In genomic region chrX:49271341-49271740, GRCh38 we compare ENCODE assay signal across 8 cellular contexts. TPM values are rescaled to one million over a fixed set of nuclear protein-coding genes. Genes with fewer than 3 reads are reported as not detected.
DNase-seq lines count a peak whose midpoint lies in the region; ATAC-seq, FAIRE-seq and TF ChIP-seq lines count a peak whose summit lies in the region.
"Had no signal": no experiment of that assay in that cellular context is flagged by ENCODE, and none has a peak within 500 bp of the region (broad histone marks: within the 10 kb centered on the region; RNA-seq: fewer than 3 reads in every experiment).

No MANE protein-coding gene starts in this region.

- no peak for TF ChIP-seq CTCF in CD4-positive, alpha-beta T cell (IDR thresholded peaks at IDR 0.05)
- TF ChIP-seq CTCF in OCI-LY1 (IDR thresholded peaks at IDR 0.05; ENCODE audit: low read length), result no peak

- TF ChIP-seq POLR2A in GM12892 (IDR thresholded peaks at IDR 0.05; ENCODE audit: low read depth, low read length), result no peak

- H3K36me3 ChIP-seq in OCI-LY1 (ENCODE audit: insufficient read depth, low read length), result no peaks in the 10 kb centered on the region; the same call in 1 of the 2 replicates
- peaks cover 20% of the 10 kb centered on the region; the same call in 1 of the 2 replicates for H3K36me3 ChIP-seq in iPS-20b (ENCODE audit: insufficient read depth, low read depth, low read length)
- H3K36me3 ChIP-seq: adrenal gland had no signal

- peak overlapping the region; percentile 87 for H3K27ac Mint-ChIP-seq in CD4-positive, alpha-beta T cell

- H3K4me3 ChIP-seq in OCI-LY1 (ENCODE audit: low read depth, low read length, poor library complexity, severe bottlenecking) (peak overlapping the region; percentile 70), iPS-20b (ENCODE audit: low read length) (peak overlapping the region; percentile 59)

- H3K79me2 ChIP-seq in OCI-LY1 (ENCODE audit: insufficient read depth, low read length), result peaks cover 12% of the 10 kb centered on the region

- H3K4me1 Mint-ChIP-seq in CD4-positive, alpha-beta T cell (ENCODE audit: low read depth), result peaks cover 62% of the 10 kb centered on the region

- ATAC-seq in CD4-positive, alpha-beta T cell (ENCODE audit: poor library complexity), result no peak

- H3K4me2 ChIP-seq in OCI-LY1 (ENCODE audit: low read length), result peak overlapping the region; percentile 78

- no peaks in the 10 kb centered on the region for H3F3A ChIP-seq in OCI-LY1 (ENCODE audit: insufficient read depth, low read length)

- intact Hi-C loops in CD4-positive, alpha-beta T cell (cut with DNase I, micrococcal nuclease), result loop anchor here (5.0 kb wide), 1 partner anchor 36 kb away; no protein-coding TSS in a partner anchor

- no peaks in the 10 kb centered on the region for H3K27me3 Mint-ChIP-seq in CD4-positive, alpha-beta T cell

- H3K9me2 ChIP-seq in OCI-LY1 (ENCODE audit: low read depth, low read length), result no peaks in the 10 kb centered on the region

- POLR2A ChIA-PET in CD4-positive, alpha-beta T cell (lab: Charles Lee), result interaction anchor here (1.2 to 4.9 kb wide), 3 partner anchors 14 to 1250 kb away, joined by 3 to 41 read pairs (median 37); no protein-coding TSS in a partner anchor

- H3K27me3 ChIP-seq in CD4-positive, alpha-beta T cell (ENCODE audit: control insufficient read depth, insufficient read depth, low read length), result no peaks in the 10 kb centered on the region
- H3K27me3 ChIP-seq in OCI-LY1 (ENCODE audit: insufficient read depth, low read length), result no peaks in the 10 kb centered on the region
- H3K27me3 ChIP-seq in iPS-20b (ENCODE audit: insufficient read depth, low read length), result no peaks in the 10 kb centered on the region
- H3K27me3 ChIP-seq: adrenal gland had no signal

- no peaks in the 10 kb centered on the region for H3K36me3 Mint-ChIP-seq in CD4-positive, alpha-beta T cell (ENCODE audit: low read depth)

- FAIRE-seq in GM12892 (lab: Jason Lieb, UNC), result no peak

- H3K9me3 ChIP-seq in CD4-positive, alpha-beta T cell (ENCODE audit: control insufficient read depth, low read length), result no peaks in the 10 kb centered on the region
- H3K9me3 ChIP-seq in OCI-LY1 (ENCODE audit: low read length) (no peaks in the 10 kb centered on the region), iPS-20b (ENCODE audit: insufficient read depth, low read depth, low read length) (no peaks in the 10 kb centered on the region)
- H3K9me3 ChIP-seq: adrenal gland had no signal

- CTCF ChIA-PET in CD4-positive, alpha-beta T cell (lab: Charles Lee), result no interaction called here

- no peaks in the 10 kb centered on the region for H4K20me1 ChIP-seq in OCI-LY1 (ENCODE audit: insufficient read depth, low read length)

- peak overlapping the region; percentile 37; the same call in 1 of the 2 replicates for H3K9ac ChIP-seq in OCI-LY1 (ENCODE audit: low read length)
- H3K9ac ChIP-seq in iPS-20b (ENCODE audit: low read depth, low read length), result no peak overlapping the region; the same call in 1 of the 2 replicates

- H3K4me3 Mint-ChIP-seq in CD4-positive, alpha-beta T cell, result peak overlapping the region; percentile 80

- H3K9me3 Mint-ChIP-seq in CD4-positive, alpha-beta T cell, result no peaks in the 10 kb centered on the region

- H3K4me1 ChIP-seq in OCI-LY1 (ENCODE audit: insufficient read depth, low read length, severe bottlenecking) (peaks cover 38% of the 10 kb centered on the region), iPS-20b (ENCODE audit: insufficient read depth, low read length) (no peaks in the 10 kb centered on the region; the same call in 1 of the 2 replicates)

- H3K27ac ChIP-seq in CD4-positive, alpha-beta T cell (ENCODE audit: low read depth, low read length), result peak overlapping the region; percentile 96
- H3K27ac ChIP-seq in OCI-LY1 (ENCODE audit: low read depth, low read length, poor library complexity, severe bottlenecking) (no peak overlapping the region), iPS-20b (ENCODE audit: low read length) (no peak overlapping the region)

- no peak overlapping the region for H2AFZ ChIP-seq in OCI-LY1 (ENCODE audit: low read length)

- DNase-seq in CD4-positive, alpha-beta T cell, result no peak
- DNase-seq in GM12892 (ENCODE audit: insufficient read length) (no peak), hepatic stellate cell (ENCODE audit: low spot score) (no peak), KG1 (lab: John Stamatoyannopoulos, UW) (no peak)

RNA-seq across cellular contexts. Expression of gene PPP1R3F, which starts 1.7 kb away (rescaled TPM):
- total RNA-seq in CD4-positive, alpha-beta T cell, result 1 to 10 TPM; 8.5 to 9.1 TPM
- polyA plus RNA-seq in GM12892 (2012; ENCODE audit: missing spikeins), result 0.74 TPM

RNA-seq across cellular contexts. Expression of gene FOXP3, which starts 6.8 kb away (rescaled TPM):
- total RNA-seq in CD4-positive, alpha-beta T cell, result 1 to 10 TPM; 3.7 TPM
- polyA plus RNA-seq in GM12892 (2012; ENCODE audit: missing spikeins), result not detected
- total RNA-seq: HT1080 had no signal

RNA-seq across cellular contexts. Expression of gene GAGE10, which starts 32.1 kb away (rescaled TPM):
- not detected for total RNA-seq in CD4-positive, alpha-beta T cell
- not detected for polyA plus RNA-seq in GM12892 (2012; ENCODE audit: missing spikeins)
- total RNA-seq: adrenal gland, HT1080 had no signal
- polyA plus RNA-seq: adrenal gland had no signal

RNA-seq across cellular contexts. Expression of gene CCDC22, which starts 36.1 kb away (rescaled TPM):
- total RNA-seq in CD4-positive, alpha-beta T cell, result 10 to 100 TPM; 12.7 to 15.8 TPM
- polyA plus RNA-seq in GM12892 (2012; ENCODE audit: missing spikeins), result 7.3 TPM

RNA-seq across cellular contexts. Expression of gene CACNA1F, which starts 38.2 kb away (rescaled TPM):
- 1 to 10 TPM; 1.1 to 1.2 TPM for total RNA-seq in CD4-positive, alpha-beta T cell
- 0.17 TPM for polyA plus RNA-seq in GM12892 (2012; ENCODE audit: missing spikeins)
- total RNA-seq: HT1080 had no signal
